ENCODE assay signal across 22 cellular contexts in the genomic region with DNA sequence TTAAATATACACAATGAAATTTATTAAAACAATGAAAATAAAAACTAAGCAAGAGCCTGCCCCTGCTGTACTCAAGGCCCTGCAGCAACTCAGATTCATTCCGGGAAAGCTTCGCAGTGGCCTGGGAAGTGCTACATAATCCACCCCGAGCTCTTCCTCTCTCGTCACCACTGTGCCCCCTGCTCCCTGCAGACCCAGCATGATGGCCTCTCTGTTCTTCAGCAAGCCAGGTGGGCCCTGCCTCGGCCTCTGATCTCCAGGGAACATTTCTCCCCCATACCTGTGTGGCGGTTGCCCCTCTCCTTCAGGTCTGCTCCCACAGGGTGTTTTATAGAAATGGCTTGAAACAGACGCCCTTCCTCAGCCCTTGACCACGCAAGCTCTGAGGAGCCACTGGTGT.
"Had no signal": no experiment of that assay in that cellular context is flagged by ENCODE, and none has a peak within 500 bp of the region (broad histone marks: within the 10 kb centered on the region; RNA-seq: fewer than 3 reads in every experiment).

No MANE protein-coding gene starts in this region.

- H3K27ac Mint-ChIP-seq: naive B cell, type B pancreatic cell had no signal

- H3K4me3 Mint-ChIP-seq: neural crest cell, type B pancreatic cell had no signal

- ATAC-seq: esophagus mucosa; heart left ventricle; left colon; left ventricle myocardium superior; stimulated activated naive CD8-positive, alpha-beta T cell treated with anti-CD3 and anti-CD28 coated beads, Interleukin-15, Interleukin-2, amounts not matched to agents 100 U/mL and 50 U/mL, for 24 hours had no signal

- H3K27ac ChIP-seq: coronary artery, heart left ventricle, ovary, right atrium auricular region, sigmoid colon, skin epidermis, suprapubic skin, thyroid gland, uterus had no signal

- H3K9me3 Mint-ChIP-seq: naive B cell, neural crest cell, type B pancreatic cell had no signal

- H3K4me3 ChIP-seq: coronary artery, heart left ventricle, lung, ovary, right atrium auricular region, sigmoid colon, skin epidermis, suprapubic skin, thyroid gland, uterus had no signal

- H3K9me3 ChIP-seq: heart left ventricle, ovary, right atrium auricular region, sigmoid colon, suprapubic skin, thyroid gland, uterus had no signal

- H3K36me3 ChIP-seq: uterus had no signal

- H3K27me3 Mint-ChIP-seq: naive B cell, type B pancreatic cell had no signal

- H3K27me3 ChIP-seq: heart left ventricle, ovary, right atrium auricular region, sigmoid colon, suprapubic skin, thyroid gland, uterus had no signal

- DNase-seq: effector CD4-positive, alpha-beta T cell; heart left ventricle; hippocampal formation; left colon; left ventricle myocardium superior; mesenchymal stem cell; naive B cell; nucleus accumbens; ovary; sigmoid colon; stimulated activated CD4-positive, alpha-beta T cell treated with anti-CD3 and anti-CD28 coated beads, Interleukin-12 subunit alpha, Interleukin-12 subunit beta, amount 100 ng/mL, for 4 hours; stimulated activated naive CD8-positive, alpha-beta T cell treated with anti-CD3 and anti-CD28 coated beads, Interleukin-15, Interleukin-2, amounts not matched to agents 100 U/mL and 50 U/mL, for 24 hours; thyroid gland; uterus had no signal

- H3K4me1 ChIP-seq: uterus had no signal
